7 cellular contexts compared by ENCODE assay signal in genomic region chr15:91054791-91055190, GRCh38. TPM values are rescaled to one million over a fixed set of nuclear protein-coding genes. Genes with fewer than 3 reads are reported as not detected.
"Had no signal": no experiment of that assay in that cellular context is flagged by ENCODE, and none has a peak within 500 bp of the region (broad histone marks: within the 10 kb centered on the region; RNA-seq: fewer than 3 reads in every experiment).

No MANE protein-coding gene starts in this region.

- DNase-seq: GOT3, H7, KG1 had no signal

- ATAC-seq: K562 had no signal

- H3K27ac ChIP-seq: GM23248 had no signal

RNA-seq across cellular contexts. Expression of gene SV2B, which starts 45.3 kb away (rescaled TPM):
- total RNA-seq: GM23248, HT-29, IMR-90 had no signal
